ENCODE assay signal across 1 cellular context in genomic region chr12:50032516-50033316, GRCh38.
TF ChIP-seq lines count a peak whose summit lies in the region.

No MANE protein-coding gene starts in this region.

TF ChIP-seq in GM23338, 12 proteins besides CTCF, POLR2A, EP300 and RAD21 (continued from another document):
- TF ChIP-seq EZH2 (IDR thresholded peaks at IDR 0.05; ENCODE audit: low read depth, unreplicated experiment) (no peak), ZNF462 (CRISPR knock-in tag; IDR thresholded peaks at IDR 0.05) (no peak), STAT1 (IDR thresholded peaks at IDR 0.05; ENCODE audit: unreplicated experiment) (no peak), NANOG (IDR thresholded peaks at IDR 0.05; ENCODE audit: borderline replicate concordance) (no peak), ZNF114 (CRISPR knock-in tag; IDR thresholded peaks at IDR 0.05) (no peak)
